24 cellular contexts compared by ENCODE assay signal in the genomic region with DNA sequence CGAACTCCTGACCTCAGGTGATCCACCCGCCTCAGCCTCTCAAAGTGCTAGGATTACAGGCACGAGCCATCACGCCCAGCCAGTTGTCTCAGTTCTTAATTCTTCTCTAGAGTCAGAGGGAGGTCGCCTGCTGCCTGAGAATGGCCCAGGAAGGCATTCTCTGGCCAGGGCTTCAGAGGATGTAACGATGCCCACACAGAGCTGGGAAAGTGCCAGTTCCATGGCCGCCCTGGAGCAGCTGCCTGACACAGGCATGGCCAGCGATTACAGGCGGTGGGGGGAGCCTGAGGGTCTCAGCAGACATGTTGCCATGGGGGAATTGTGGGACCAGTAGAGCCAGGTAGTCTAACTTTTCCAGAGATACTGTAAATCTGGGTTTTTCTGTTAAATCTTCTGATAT. TPM values are rescaled to one million over a fixed set of nuclear protein-coding genes. Genes with fewer than 3 reads are reported as not detected.
DNase-seq lines count a peak whose midpoint lies in the region; ATAC-seq, FAIRE-seq and TF ChIP-seq lines count a peak whose summit lies in the region.
"Had no signal": no experiment of that assay in that cellular context is flagged by ENCODE, and none has a peak within 500 bp of the region (broad histone marks: within the 10 kb centered on the region; RNA-seq: fewer than 3 reads in every experiment).

No MANE protein-coding gene starts in this region.

- no peaks in the 10 kb centered on the region for H3F3A ChIP-seq in smooth muscle cell (ENCODE audit: low read depth)

- no peak for FAIRE-seq in kidney (lab: Jason Lieb, UNC)
- FAIRE-seq: A204.1, G401.6, GM12891, H54 had no signal

- WGBS in psoas muscle, 3 donors: 30 to 35% (median 30%) methylated on average over 9 of the region's 9 CpGs
- WGBS in smooth muscle cell (ENCODE audit: low lambda C conversion rate): 88% methylated on average over 9 of the region's 9 CpGs

- intact Hi-C loops in kidney (cut with DNase I) (no loop called here), psoas muscle (cut with DNase I) (no loop called here), sciatic nerve (cut with DNase I) (no loop called here)

- H3K4me3 ChIP-seq in SJCRH30 (no peak overlapping the region), kidney (ENCODE audit: low read length in 2 of 2) (no peak overlapping the region), psoas muscle (no peak overlapping the region), smooth muscle cell (no peak overlapping the region)
- H3K4me3 ChIP-seq: GM23248 had no signal

- no peak overlapping the region for H2AFZ ChIP-seq in smooth muscle cell (ENCODE audit: low read depth)
- H2AFZ ChIP-seq: GM23248 had no signal

- H3K27me3 ChIP-seq in SJCRH30 (no peaks in the 10 kb centered on the region), psoas muscle (ENCODE audit: insufficient read depth in 3 of 3, low read length in 2 of 3) (no peaks in the 10 kb centered on the region), smooth muscle cell (ENCODE audit: low read depth) (no peaks in the 10 kb centered on the region)
- H3K27me3 ChIP-seq: BE2C had no signal

- no peaks in the 10 kb centered on the region for H3K36me3 ChIP-seq in SJCRH30
- no peaks in the 10 kb centered on the region for H3K36me3 ChIP-seq in kidney (ENCODE audit: control insufficient read depth in 1 of 2, insufficient read depth in 2 of 2, low read length in 2 of 2)
- H3K36me3 ChIP-seq in psoas muscle (ENCODE audit: insufficient read depth in 1 of 2, low read depth in 1 of 2): no peaks in the 10 kb centered on the region
- no peaks in the 10 kb centered on the region for H3K36me3 ChIP-seq in smooth muscle cell (ENCODE audit: low read depth)
- H3K36me3 ChIP-seq: BE2C had no signal

- H4K20me1 ChIP-seq in smooth muscle cell (ENCODE audit: low read depth): no peaks in the 10 kb centered on the region

- no peaks in the 10 kb centered on the region for H3K9me3 ChIP-seq in SJCRH30 (replicated peaks)
- H3K9me3 ChIP-seq in kidney (ENCODE audit: control insufficient read depth in 1 of 2, low read length in 2 of 2): no peaks in the 10 kb centered on the region
- H3K9me3 ChIP-seq in psoas muscle: no peaks in the 10 kb centered on the region
- no peaks in the 10 kb centered on the region for H3K9me3 ChIP-seq in smooth muscle cell (replicated peaks; ENCODE audit: low read depth)
- H3K9me3 ChIP-seq: BE2C had no signal

- TF ChIP-seq CTCF in kidney (IDR thresholded peaks at IDR 0.05; ENCODE audit: borderline replicate concordance, extremely low read depth, insufficient read depth): no peak
- no peak for TF ChIP-seq CTCF in psoas muscle (IDR thresholded peaks at IDR 0.05)
- no peak for TF ChIP-seq CTCF in smooth muscle cell (IDR thresholded peaks at IDR 0.05; ENCODE audit: borderline replicate concordance, insufficient read depth, poor library complexity, severe bottlenecking)

- H3K4me1 ChIP-seq in SJCRH30 (peaks cover 18% of the 10 kb centered on the region), kidney (ENCODE audit: control insufficient read depth in 1 of 2, insufficient read depth in 1 of 2, low read depth in 1 of 2, low read length in 2 of 2) (peaks cover 5 to 9% of the 10 kb centered on the region in 2 donors), psoas muscle (no peaks in the 10 kb centered on the region), smooth muscle cell (ENCODE audit: low read depth) (peaks cover 6% of the 10 kb centered on the region)
- H3K4me1 ChIP-seq: BE2C had no signal

- H3K79me2 ChIP-seq in smooth muscle cell (ENCODE audit: low read depth): no peaks in the 10 kb centered on the region

- H3K9ac ChIP-seq in kidney (ENCODE audit: low read length in 2 of 2): no peak overlapping the region
- no peak overlapping the region for H3K9ac ChIP-seq in smooth muscle cell (ENCODE audit: low read depth)
- H3K9ac ChIP-seq: GM23248 had no signal

- DNase-seq in LHCN-M2 (ENCODE audit: low read depth) (peak; percentile 23), SJCRH30 (peak; percentile 65 to 73), kidney (peak; percentile 62), psoas muscle (no peak), smooth muscle cell (lab: John Stamatoyannopoulos, UW; ENCODE audit: unreplicated experiment) (no peak), sciatic nerve (ENCODE audit: low spot score) (no peak)
- DNase-seq in activated CD4-positive, alpha-beta T cell treated with anti-CD3 and anti-CD28 coated beads for 1 hour: no peak
- DNase-seq: ACHN; BE2C; CD4-positive, CD25-positive, alpha-beta regulatory T cell; CD8-positive, alpha-beta memory T cell; COR-L47; DMS 273 treated with DMSO at 0.1 percent for 48 hours; DMS53; DND-41; EL; GM23248; HCEC 1CT had no signal

- H3K27ac ChIP-seq in SJCRH30 (no peak overlapping the region), kidney (ENCODE audit: low read depth in 2 of 2, low read length in 2 of 2) (no peak overlapping the region), psoas muscle (no peak overlapping the region), smooth muscle cell (ENCODE audit: low read depth) (no peak overlapping the region)
- H3K27ac ChIP-seq: GM23248, HL-60 had no signal

- ATAC-seq in psoas muscle (peak; percentile 50 to 71 (median 52)), HG02870 (IDR thresholded peaks at IDR 0.05; ENCODE audit: unreplicated experiment) (no peak), sciatic nerve (no peak)

- no peak overlapping the region for H3K4me2 ChIP-seq in smooth muscle cell

RNA-seq across cellular contexts. Expression of gene DNMT3A, which starts 25.6 kb away (rescaled TPM):
- total RNA-seq in LHCN-M2 (2014; rRNA removed) (3.1 and 5.0 TPM in 2 replicates), kidney (31.4 TPM), psoas muscle (10 to 100 TPM; 20.6 to 26.2 (median 21.7) TPM), smooth muscle cell (16.1 and 16.4 TPM in 2 replicates), sciatic nerve (35.0 TPM)
- 6.0 TPM for polyA plus RNA-seq in LHCN-M2 (2012)
- total RNA-seq in SJCRH30 (2014; rRNA removed; shearing (Covaris generic)): 26.1 and 32.8 TPM in 2 replicates
- polyA plus RNA-seq in kidney (ENCODE audit: insufficient read depth, low read depth, low replicate concordance) (6.5 TPM), psoas muscle (1 to 10 TPM; 7.1 to 9.9 (median 8.4) TPM), smooth muscle cell (18.9 and 19.9 TPM in 2 replicates)

Comparison
In these comparisons a context has a peak if more than half of its experiments do, and no peak if none do; other contexts are left out.
1. DNase-seq: peak in LHCN-M2 (single experiment), SJCRH30 (2 of 2) and kidney (single experiment); none in psoas muscle (0 of 2), smooth muscle cell (single experiment), sciatic nerve (single experiment) and activated CD4-positive, alpha-beta T cell treated with anti-CD3 and anti-CD28 coated beads for 1 hour (single experiment).
2. ATAC-seq: peak in psoas muscle (4 of 4); none in HG02870 (single experiment) and sciatic nerve (single experiment).